ENCODE assay signal across 40 cellular contexts in genomic region chr11:57983211-57983610, GRCh38. TPM values are rescaled to one million over a fixed set of nuclear protein-coding genes. Genes with fewer than 3 reads are reported as not detected.
"Had no signal": no experiment of that assay in that cellular context is flagged by ENCODE, and none has a peak within 500 bp of the region (broad histone marks: within the 10 kb centered on the region; RNA-seq: fewer than 3 reads in every experiment).

No MANE protein-coding gene starts in this region.

- H3K27me3 ChIP-seq: breast epithelium, esophagus muscularis mucosa, hepatocyte, right lobe of liver, tibial artery had no signal

- H3K4me3 Mint-ChIP-seq: activated CD4-positive, alpha-beta memory T cell treated with anti-CD3 and anti-CD28 coated beads for 36 hours; activated naive CD8-positive, alpha-beta T cell treated with anti-CD3 and anti-CD28 coated beads, Interleukin-2, amount 50 U/mL, for 24 hours; activated T-helper 1 cell treated with anti-CD3 and anti-CD28 coated beads, Interleukin-12 subunit alpha, Interleukin-12 subunit beta, Interleukin-2, Interleukin-4 antibody, amounts not matched to agents 30 ng/mL and 10 ng/mL and 1 ng/mL, durations not matched to agents 14 hours and 24 hours and 36 hours; endodermal cell; memory B cell; naive B cell; nephron progenitor cell; T-helper 1 cell treated with Interleukin-12 subunit alpha and Interleukin-12 subunit beta and Interleukin-4 antibody, amounts not matched to agents 30 μg/mL and 1 μg/mL, for 36 hours had no signal

- H3K27ac Mint-ChIP-seq: activated CD4-positive, alpha-beta memory T cell treated with anti-CD3 and anti-CD28 coated beads for 36 hours; activated naive CD8-positive, alpha-beta T cell treated with anti-CD3 and anti-CD28 coated beads, Interleukin-2, amount 50 U/mL, for 24 hours; activated T-helper 1 cell treated with anti-CD3 and anti-CD28 coated beads, Interleukin-12 subunit alpha, Interleukin-12 subunit beta, Interleukin-2, Interleukin-4 antibody, amounts not matched to agents 30 ng/mL and 10 ng/mL and 1 ng/mL, durations not matched to agents 14 hours and 24 hours and 36 hours; endodermal cell; memory B cell; naive B cell; nephron progenitor cell; T-helper 1 cell treated with Interleukin-12 subunit alpha and Interleukin-12 subunit beta and Interleukin-4 antibody, amounts not matched to agents 30 μg/mL and 1 μg/mL, for 36 hours had no signal

- H3K4me2 ChIP-seq: hepatocyte, SK-N-SH had no signal

- H3K79me2 ChIP-seq: hepatocyte, parathyroid adenoma had no signal

- ATAC-seq: activated CD4-positive, CD25-positive, alpha-beta regulatory T cell treated with anti-CD3 and anti-CD28 coated beads, Interleukin-2, amount 50 U/mL, for 24 hours; activated naive CD8-positive, alpha-beta T cell treated with anti-CD3 and anti-CD28 coated beads, Interleukin-2, amount 50 U/mL, for 24 hours; mucosa of descending colon; right lobe of liver; stimulated activated naive CD8-positive, alpha-beta T cell treated with anti-CD3 and anti-CD28 coated beads, Interleukin-15, Interleukin-2, amounts not matched to agents 100 U/mL and 50 U/mL, for 24 hours had no signal

- H3K9me3 ChIP-seq: breast epithelium, mucosa of descending colon, right lobe of liver, SK-N-SH, tibial artery had no signal

- H3K4me1 ChIP-seq: breast epithelium, esophagus muscularis mucosa, parathyroid adenoma, right lobe of liver had no signal

- DNase-seq: activated CD4-positive, alpha-beta memory T cell treated with anti-CD3 and anti-CD28 coated beads for 36 hours; activated CD4-positive, alpha-beta T cell treated with anti-CD3 and anti-CD28 coated beads for 48 hours; activated CD8-positive, alpha-beta memory T cell treated with anti-CD3 and anti-CD28 coated beads, Interleukin-2, amount 50 U/mL, for 4 hours; activated gamma-delta T cell; activated naive CD4-positive, alpha-beta T cell treated with anti-CD3 and anti-CD28 coated beads, Interleukin-2, amount 50 U/mL, for 16 hours; activated naive CD8-positive, alpha-beta T cell treated with anti-CD3 and anti-CD28 coated beads, Interleukin-2, amount 50 U/mL, for 24 hours; activated T-cell treated with anti-CD3 and anti-CD28 coated beads, Interleukin-2, amount 50 U/mL, for 1 hour; central memory CD4-positive, alpha-beta T cell; endodermal cell; glutamatergic neuron; left cardiac atrium; mucosa of descending colon; naive B cell; occipital lobe; right lobe of liver; SK-N-SH; stimulated activated CD4-positive, alpha-beta T cell treated with anti-CD3 and anti-CD28 coated beads, Interleukin-12 subunit alpha, Interleukin-12 subunit beta, amount 100 ng/mL, for 4 hours; stimulated activated CD4-positive, alpha-beta T cell treated with anti-CD3 and anti-CD28 coated beads, Interleukin-4, amount 100 ng/mL, for 1 hour; stimulated activated naive CD8-positive, alpha-beta T cell treated with anti-CD3 and anti-CD28 coated beads, Interleukin-15, Interleukin-2, amounts not matched to agents 100 U/mL and 50 U/mL, for 24 hours; substantia nigra; SW 1271; T-helper 9 cell; tibial artery; WERI-Rb-1 had no signal

- H3K9ac ChIP-seq: parathyroid adenoma, SK-N-SH had no signal

- H3K36me3 ChIP-seq: breast epithelium, esophagus muscularis mucosa, right lobe of liver, tibial artery, WERI-Rb-1 had no signal

- H3K36me3 Mint-ChIP-seq: activated CD4-positive, alpha-beta memory T cell treated with anti-CD3 and anti-CD28 coated beads for 36 hours; memory B cell; naive B cell had no signal

- H3K9me3 Mint-ChIP-seq: activated naive CD8-positive, alpha-beta T cell treated with anti-CD3 and anti-CD28 coated beads, Interleukin-2, amount 50 U/mL, for 24 hours; activated T-helper 1 cell treated with anti-CD3 and anti-CD28 coated beads, Interleukin-12 subunit alpha, Interleukin-12 subunit beta, Interleukin-2, Interleukin-4 antibody, amounts not matched to agents 30 ng/mL and 10 ng/mL and 1 ng/mL, durations not matched to agents 14 hours and 24 hours and 36 hours; nephron progenitor cell; T-helper 1 cell treated with Interleukin-12 subunit alpha and Interleukin-12 subunit beta and Interleukin-4 antibody, amounts not matched to agents 30 μg/mL and 1 μg/mL, for 36 hours had no signal

- H3K27ac ChIP-seq: breast epithelium, esophagus muscularis mucosa, hepatocyte, parathyroid adenoma, right lobe of liver, skin epidermis, tibial artery, WERI-Rb-1 had no signal

- H3K4me1 Mint-ChIP-seq: activated naive CD8-positive, alpha-beta T cell treated with anti-CD3 and anti-CD28 coated beads, Interleukin-2, amount 50 U/mL, for 24 hours; memory B cell; naive B cell; nephron progenitor cell had no signal

- H3K4me3 ChIP-seq: breast epithelium, esophagus muscularis mucosa, hepatocyte, mucosa of descending colon, right lobe of liver, skin epidermis, tibial artery had no signal

RNA-seq across cellular contexts. Expression of gene OR9Q1, which starts 40.5 kb away (rescaled TPM):
- total RNA-seq: activated CD4-positive, alpha-beta memory T cell treated with anti-CD3 and anti-CD28 coated beads for 36 hours; activated CD8-positive, alpha-beta memory T cell treated with anti-CD3 and anti-CD28 coated beads for 36 hours; activated T-helper 1 cell treated with anti-CD3 and anti-CD28 coated beads, Interleukin-12 subunit alpha, Interleukin-12 subunit beta, Interleukin-2, Interleukin-4 antibody, amounts not matched to agents 30 ng/mL and 10 ng/mL and 1 ng/mL, durations not matched to agents 14 hours and 24 hours and 36 hours; breast epithelium; endodermal cell; esophagus muscularis mucosa; frontal cortex; hepatocyte; left cardiac atrium; lower leg skin; mucosa of descending colon; occipital lobe; pulmonary artery endothelial cell; right lobe of liver; ureter had no signal
- polyA plus RNA-seq: hepatocyte, keratinocyte, SK-N-SH had no signal

RNA-seq across cellular contexts. Expression of gene OR6Q1, which starts 47.5 kb away (rescaled TPM):
- total RNA-seq: activated CD4-positive, alpha-beta memory T cell treated with anti-CD3 and anti-CD28 coated beads for 36 hours; activated CD8-positive, alpha-beta memory T cell treated with anti-CD3 and anti-CD28 coated beads for 36 hours; activated T-helper 1 cell treated with anti-CD3 and anti-CD28 coated beads, Interleukin-12 subunit alpha, Interleukin-12 subunit beta, Interleukin-2, Interleukin-4 antibody, amounts not matched to agents 30 ng/mL and 10 ng/mL and 1 ng/mL, durations not matched to agents 14 hours and 24 hours and 36 hours; breast epithelium; endodermal cell; esophagus muscularis mucosa; frontal cortex; hepatocyte; left cardiac atrium; lower leg skin; mucosa of descending colon; occipital lobe; pulmonary artery endothelial cell; right lobe of liver; ureter had no signal
- polyA plus RNA-seq: hepatocyte, keratinocyte, SK-N-SH had no signal
